ENCODE assay signal across 8 cellular contexts in genomic region chr10:91410638-91411367, GRCh38. TPM values are rescaled to one million over a fixed set of nuclear protein-coding genes. Genes with fewer than 3 reads are reported as not detected.
DNase-seq lines count a peak whose midpoint lies in the region; ATAC-seq and TF ChIP-seq lines count a peak whose summit lies in the region.

No MANE protein-coding gene starts in this region.

- TF ChIP-seq CTCF in cardiac muscle cell (IDR thresholded peaks at IDR 0.05; ENCODE audit: low read depth, low read length) (no peak), OCI-LY3 (IDR thresholded peaks at IDR 0.05; ENCODE audit: low read depth, low read length) (no peak), spleen (IDR thresholded peaks at IDR 0.05 in 8 of 11, conservative IDR thresholded peaks at IDR 0.05 in 3 of 11) (peak in 3 of 11 experiments; percentile 13 to 30 (median 19))

- H3K4me2 ChIP-seq in OCI-LY3 (ENCODE audit: low read length), result peak overlapping the region; percentile 95

- peak overlapping the region; percentile 82 for H3K9ac ChIP-seq in OCI-LY3 (ENCODE audit: low read length)

- peaks cover 7% of the 10 kb centered on the region for H3K4me1 ChIP-seq in cardiac muscle cell (ENCODE audit: low read depth)
- H3K4me1 ChIP-seq in OCI-LY3 (ENCODE audit: low read length), result peaks cover 12% of the 10 kb centered on the region
- peaks cover 0 to 36% (median 23%) of the 10 kb centered on the region in 6 donors for H3K4me1 ChIP-seq in spleen

- DNase-seq in cardiac muscle cell (ENCODE audit: low read depth in 1 of 2, low spot score in 1 of 2), result peak in 1 of 2 donors; percentile 50
- no peak for DNase-seq in Right ventricle myocardium superior
- DNase-seq in astrocyte of the hippocampus (ENCODE audit: low read depth, low spot score), result peak; percentile 54
- peak; percentile 47 for DNase-seq in inferior parietal cortex (ENCODE audit: extremely low spot score)
- no peak for DNase-seq in spleen

- H3K27ac ChIP-seq in cardiac muscle cell (peak overlapping the region; percentile 98), OCI-LY3 (ENCODE audit: low read length) (no peak overlapping the region; the same call in 1 of the 2 replicates), spleen (peak overlapping the region; percentile 93 to 100 (median 98))

- H3K9me3 ChIP-seq in cardiac muscle cell (ENCODE audit: low read depth) (no peaks in the 10 kb centered on the region), OCI-LY3 (ENCODE audit: insufficient read depth, low read length) (no peaks in the 10 kb centered on the region), spleen (no peaks in the 10 kb centered on the region)

- no peaks in the 10 kb centered on the region for H3K36me3 ChIP-seq in cardiac muscle cell
- H3K36me3 ChIP-seq in OCI-LY3 (replicated peaks; ENCODE audit: low read depth, low read length), result no peaks in the 10 kb centered on the region
- no peaks in the 10 kb centered on the region for H3K36me3 ChIP-seq in spleen

- no peak for TF ChIP-seq POLR2A in spleen (IDR thresholded peaks at IDR 0.05)

- 9 to 19% (median 11%) methylated on average over 10 to 25 of the region's 25 CpGs for WGBS in spleen, 5 donors

- H2AFZ ChIP-seq in OCI-LY3 (ENCODE audit: low read depth, low read length), result peak overlapping the region; percentile 98

- H4K20me1 ChIP-seq in OCI-LY3 (ENCODE audit: insufficient read depth, low read length), result no peaks in the 10 kb centered on the region

- intact Hi-C loops in Right ventricle myocardium superior (cut with DNase I), result no loop called here
- intact Hi-C loops in spleen (cut with DNase I; ENCODE audit: low total_unique reads), result no loop called here

- ATAC-seq in Right ventricle myocardium superior (ENCODE audit: poor library complexity) (no peak), GM21423 (IDR thresholded peaks at IDR 0.05; ENCODE audit: unreplicated experiment) (no peak), HG03039 (IDR thresholded peaks at IDR 0.05; ENCODE audit: unreplicated experiment) (no peak)

- H3K27me3 ChIP-seq in cardiac muscle cell (peaks cover 6% of the 10 kb centered on the region), OCI-LY3 (ENCODE audit: low read depth, low read length) (no peaks in the 10 kb centered on the region), spleen (replicated peaks in 1 of 7) (no peaks in the 10 kb centered on the region)

- peaks cover 21% of the 10 kb centered on the region for H3K79me2 ChIP-seq in OCI-LY3 (ENCODE audit: low read length)

- peak overlapping the region; percentile 91 for H3K4me3 ChIP-seq in cardiac muscle cell
- peak overlapping the region; percentile 96 for H3K4me3 ChIP-seq in OCI-LY3 (ENCODE audit: low read length)
- H3K4me3 ChIP-seq in spleen, result peak overlapping the region; percentile 58 to 73 (median 70)

RNA-seq across cellular contexts. Expression of gene HECTD2, which starts 0.7 kb away (rescaled TPM):
- 6.5 and 6.7 TPM in 2 replicates for total RNA-seq in cardiac muscle cell
- 8.2 and 8.5 TPM in 2 replicates for polyA plus RNA-seq in cardiac muscle cell
- total RNA-seq in Right ventricle myocardium superior, result 2.4 TPM
- total RNA-seq in spleen, result 10 to 100 TPM in 3 of 7 donors, 1 to 10 TPM in 4; 7.0 to 11.1 (median 7.6) TPM
- 1 to 10 TPM; 3.3 to 3.8 (median 3.6) TPM for polyA plus RNA-seq in spleen

Comparison
In these comparisons a context has a peak if more than half of its experiments do, and no peak if none do; other contexts are left out.
1. DNase-seq: peak in astrocyte of the hippocampus (single experiment) and inferior parietal cortex (single experiment); none in Right ventricle myocardium superior (single experiment) and spleen (single experiment).
2. Peak in every context shown above with its lines, with median percentiles within 50 percentile points of each other: H3K4me3 ChIP-seq.